14 cellular contexts compared by ENCODE assay signal in genomic region chr1:3126756-3127718, GRCh38. TPM values are rescaled to one million over a fixed set of nuclear protein-coding genes. Genes with fewer than 3 reads are reported as not detected.
DNase-seq lines count a peak whose midpoint lies in the region; ATAC-seq and TF ChIP-seq lines count a peak whose summit lies in the region.
"Had no signal": no experiment of that assay in that cellular context is flagged by ENCODE, and none has a peak within 500 bp of the region (broad histone marks: within the 10 kb centered on the region; RNA-seq: fewer than 3 reads in every experiment).

No MANE protein-coding gene starts in this region.

- no peaks in the 10 kb centered on the region for H3K36me3 Mint-ChIP-seq in activated CD4-positive, alpha-beta T cell treated with anti-CD3 and anti-CD28 coated beads for 36 hours (ENCODE audit: low read depth)

- peaks cover 2% of the 10 kb centered on the region for H3K27me3 Mint-ChIP-seq in activated CD4-positive, alpha-beta T cell treated with anti-CD3 and anti-CD28 coated beads for 36 hours

- no peak for TF ChIP-seq POLR2A in sigmoid colon (IDR thresholded peaks at IDR 0.05)

- H3K27ac Mint-ChIP-seq in activated CD4-positive, alpha-beta T cell treated with anti-CD3 and anti-CD28 coated beads for 36 hours = no peak overlapping the region
- H3K27ac Mint-ChIP-seq: HFFc6 had no signal

- H3K27ac ChIP-seq in C4-2B = peak overlapping the region; percentile 86
- peak overlapping the region; percentile 74 for H3K27ac ChIP-seq in caudate nucleus (ENCODE audit: low read depth, low read length)
- H3K27ac ChIP-seq in right cardiac atrium (ENCODE audit: low read length) = peak overlapping the region; percentile 65
- H3K27ac ChIP-seq in sigmoid colon = peak overlapping the region; percentile 29 to 63 (median 40)

- H3K4me3 ChIP-seq in right cardiac atrium (ENCODE audit: low read length) (no peak overlapping the region), sigmoid colon (no peak overlapping the region)

- TF ChIP-seq EP300 in sigmoid colon (IDR thresholded peaks at IDR 0.05) = no peak

- CTCF ChIA-PET in activated CD4-positive, alpha-beta T cell treated with anti-CD3 and anti-CD28 coated beads for 36 hours (lab: Charles Lee) = no interaction called here

- H3K4me1 ChIP-seq in right cardiac atrium (ENCODE audit: control insufficient read depth, insufficient read depth, low read length) = peaks cover 5% of the 10 kb centered on the region
- peaks cover 0 to 17% (median 16%) of the 10 kb centered on the region in 4 donors for H3K4me1 ChIP-seq in sigmoid colon
- H3K4me1 ChIP-seq: Caco-2 had no signal

- DNase-seq in caudate nucleus (lab: John Stamatoyannopoulos, UW) (no peak), right cardiac atrium (no peak), sigmoid colon (no peak), posterior cingulate gyrus (no peak), kidney glomerular epithelial cell (lab: John Stamatoyannopoulos, UW) (no peak)
- no peak for DNase-seq in activated CD4-positive, alpha-beta T cell treated with anti-CD3 and anti-CD28 coated beads for 36 hours
- DNase-seq: ACHN, Caco-2, HFFc6, NCI-H345, retina, SW 1271 had no signal

- POLR2A ChIA-PET in activated CD4-positive, alpha-beta T cell treated with anti-CD3 and anti-CD28 coated beads for 36 hours (lab: Charles Lee) = no interaction called here

- no peak overlapping the region for H3K4me3 Mint-ChIP-seq in activated CD4-positive, alpha-beta T cell treated with anti-CD3 and anti-CD28 coated beads for 36 hours
- H3K4me3 Mint-ChIP-seq: HFFc6 had no signal

- H3K9me3 Mint-ChIP-seq in activated CD4-positive, alpha-beta T cell treated with anti-CD3 and anti-CD28 coated beads for 36 hours (ENCODE audit: low read depth) = no peaks in the 10 kb centered on the region

- H3K9me3 ChIP-seq in right cardiac atrium (ENCODE audit: control insufficient read depth, low read length) = no peaks in the 10 kb centered on the region
- H3K9me3 ChIP-seq in sigmoid colon = no peaks in the 10 kb centered on the region
- H3K9me3 ChIP-seq: Caco-2 had no signal

- intact Hi-C loops in right cardiac atrium (cut with DNase I) (no loop called here), sigmoid colon (cut with DNase I) (no loop called here), posterior cingulate gyrus (cut with DNase I) (no loop called here)
- intact Hi-C loops in activated CD4-positive, alpha-beta T cell treated with anti-CD3 and anti-CD28 coated beads for 36 hours (cut with DNase I, micrococcal nuclease) = no loop called here

- TF ChIP-seq CTCF in C4-2B (conservative IDR thresholded peaks at IDR 0.05) (no peak), sigmoid colon (IDR thresholded peaks at IDR 0.05) (no peak)

- H3K4me1 Mint-ChIP-seq in activated CD4-positive, alpha-beta T cell treated with anti-CD3 and anti-CD28 coated beads for 36 hours = no peaks in the 10 kb centered on the region

- no peaks in the 10 kb centered on the region for H3K36me3 ChIP-seq in sigmoid colon

- ATAC-seq in right cardiac atrium = peak in 1 of 2 donors; percentile 55
- no peak for ATAC-seq in HG02642 (IDR thresholded peaks at IDR 0.05; ENCODE audit: poor library complexity, unreplicated experiment)
- no peak for ATAC-seq in activated CD4-positive, alpha-beta T cell treated with anti-CD3 and anti-CD28 coated beads for 36 hours

- H3K27me3 ChIP-seq in right cardiac atrium (ENCODE audit: control insufficient read depth, insufficient read depth) (no peaks in the 10 kb centered on the region), sigmoid colon (peaks cover 0 to 4% (median 0%) of the 10 kb centered on the region in 3 donors)

- 49% methylated on average over 29 of the region's 29 CpGs for WGBS in right cardiac atrium
- 80 to 84% methylated on average over 29 of the region's 29 CpGs for WGBS in sigmoid colon, 2 donors

RNA-seq across cellular contexts. Expression of gene PRDM16, which starts 58.0 kb away (rescaled TPM):
- total RNA-seq in right cardiac atrium (1 to 10 TPM; 1.1 to 2.9 (median 1.8) TPM), sigmoid colon (1 to 10 TPM in 1 of 4 donors, under 1 TPM in 3; 0.14 to 1.1 (median 0.60) TPM)
- polyA plus RNA-seq in right cardiac atrium (1.9 TPM), sigmoid colon (1 to 10 TPM in 1 of 3 donors, under 1 TPM in 2; under 0.01 to 1.7 (median 0.46) TPM)
- under 1 TPM in 1 of 2 experiments, not detected in 1; 0.32 TPM for total RNA-seq in activated CD4-positive, alpha-beta T cell treated with anti-CD3 and anti-CD28 coated beads for 36 hours
- total RNA-seq: HFFc6 had no signal
